ENCODE assay signal across 8 cellular contexts in genomic region chr1:22024485-22025367, GRCh38. TPM values are rescaled to one million over a fixed set of nuclear protein-coding genes. Genes with fewer than 3 reads are reported as not detected.
A peak's percentile ranks its signal among the peaks of the same experiment; 100 is the strongest.
DNase-seq lines count a peak whose midpoint lies in the region; ATAC-seq and TF ChIP-seq lines count a peak whose summit lies in the region.

No MANE protein-coding gene starts in this region.

- no peaks in the 10 kb centered on the region for H4K20me1 ChIP-seq in OCI-LY3 (ENCODE audit: insufficient read depth, low read length)

- peak; percentile 18; the same call in 1 of the 2 replicates for TF ChIP-seq CTCF in OCI-LY3 (IDR thresholded peaks at IDR 0.05; ENCODE audit: low read depth, low read length)
- TF ChIP-seq CTCF in nephron (IDR thresholded peaks at IDR 0.05; ENCODE audit: unreplicated experiment in 3 of 3), result no peak

- H3K4me2 ChIP-seq in OCI-LY3 (ENCODE audit: low read length), result peak overlapping the region; percentile 97

- peaks cover 59% of the 10 kb centered on the region for H3K4me1 Mint-ChIP-seq in activated T-cell treated with anti-CD3 and anti-CD28 coated beads, Interleukin-2, amount 50 U/mL, for 72 hours (ENCODE audit: low read depth)
- peaks cover 23% of the 10 kb centered on the region for H3K4me1 Mint-ChIP-seq in nephron
- peaks cover 66% of the 10 kb centered on the region for H3K4me1 Mint-ChIP-seq in stimulated activated naive CD8-positive, alpha-beta T cell treated with anti-CD3 and anti-CD28 coated beads, Interleukin-15, amount 100 ng/mL, for 72 hours

- H3K4me3 ChIP-seq in OCI-LY3 (ENCODE audit: low read length), result peak overlapping the region; percentile 92

- H3K9ac ChIP-seq in OCI-LY3 (ENCODE audit: low read length), result peak overlapping the region; percentile 99

- H3K36me3 ChIP-seq in OCI-LY3 (replicated peaks; ENCODE audit: low read depth, low read length), result no peaks in the 10 kb centered on the region

- H3K4me1 ChIP-seq in OCI-LY3 (ENCODE audit: low read length), result peaks cover 23% of the 10 kb centered on the region

- DNase-seq in C1 segment of cervical spinal cord (lab: John Stamatoyannopoulos, UW), result peak in 8 of 14 donors; percentile 33 to 82 (median 63)
- DNase-seq in GM19240 (ENCODE audit: insufficient read length, low spot score), result peak; percentile 27
- DNase-seq in activated T-cell treated with anti-CD3 and anti-CD28 coated beads, Interleukin-2, amount 50 U/mL, for 72 hours, result peak; percentile 76 to 85
- DNase-seq in fibroblast of gingiva (ENCODE audit: low read depth), result peak; percentile 66
- DNase-seq in stimulated activated naive CD8-positive, alpha-beta T cell treated with anti-CD3 and anti-CD28 coated beads, Interleukin-15, amount 100 ng/mL, for 72 hours, result peak; percentile 82 to 87

- H3K27me3 Mint-ChIP-seq in activated T-cell treated with anti-CD3 and anti-CD28 coated beads, Interleukin-2, amount 50 U/mL, for 72 hours (ENCODE audit: low read depth), result no peaks in the 10 kb centered on the region
- H3K27me3 Mint-ChIP-seq in nephron (ENCODE audit: low read depth), result no peaks in the 10 kb centered on the region
- H3K27me3 Mint-ChIP-seq in stimulated activated naive CD8-positive, alpha-beta T cell treated with anti-CD3 and anti-CD28 coated beads, Interleukin-15, amount 100 ng/mL, for 72 hours, result no peaks in the 10 kb centered on the region

- peak overlapping the region; percentile 98 for H3K27ac Mint-ChIP-seq in activated T-cell treated with anti-CD3 and anti-CD28 coated beads, Interleukin-2, amount 50 U/mL, for 72 hours
- H3K27ac Mint-ChIP-seq in nephron, result peak overlapping the region; percentile 58 to 93 (median 87)
- peak overlapping the region; percentile 98 to 99 for H3K27ac Mint-ChIP-seq in stimulated activated naive CD8-positive, alpha-beta T cell treated with anti-CD3 and anti-CD28 coated beads, Interleukin-15, amount 100 ng/mL, for 72 hours

- H3K9me3 Mint-ChIP-seq in activated T-cell treated with anti-CD3 and anti-CD28 coated beads, Interleukin-2, amount 50 U/mL, for 72 hours, result no peaks in the 10 kb centered on the region
- no peaks in the 10 kb centered on the region for H3K9me3 Mint-ChIP-seq in nephron
- no peaks in the 10 kb centered on the region for H3K9me3 Mint-ChIP-seq in stimulated activated naive CD8-positive, alpha-beta T cell treated with anti-CD3 and anti-CD28 coated beads, Interleukin-15, amount 100 ng/mL, for 72 hours

- peaks cover 3 to 5% of the 10 kb centered on the region in 2 donors for H3K36me3 Mint-ChIP-seq in activated T-cell treated with anti-CD3 and anti-CD28 coated beads, Interleukin-2, amount 50 U/mL, for 72 hours (ENCODE audit: insufficient read depth in 2 of 2)
- H3K36me3 Mint-ChIP-seq in nephron (ENCODE audit: low read depth), result no peaks in the 10 kb centered on the region

- H3K27ac ChIP-seq in OCI-LY3 (ENCODE audit: low read length), result peak overlapping the region; percentile 93

- H3K79me2 ChIP-seq in OCI-LY3 (ENCODE audit: low read length), result peaks cover 8% of the 10 kb centered on the region; the same call in 1 of the 2 replicates

- peak; percentile 38 for ATAC-seq in HG03432 (IDR thresholded peaks at IDR 0.05; ENCODE audit: unreplicated experiment)
- peak; percentile 72 to 76 for ATAC-seq in activated T-cell treated with anti-CD3 and anti-CD28 coated beads, Interleukin-2, amount 50 U/mL, for 72 hours (replicated peaks in 1 of 2)
- peak; percentile 80 for ATAC-seq in stimulated activated naive CD8-positive, alpha-beta T cell treated with anti-CD3 and anti-CD28 coated beads, Interleukin-15, amount 100 ng/mL, for 72 hours

- H3K27me3 ChIP-seq in OCI-LY3 (ENCODE audit: low read depth, low read length), result no peaks in the 10 kb centered on the region

- peak overlapping the region; percentile 94 to 100 for H3K4me3 Mint-ChIP-seq in activated T-cell treated with anti-CD3 and anti-CD28 coated beads, Interleukin-2, amount 50 U/mL, for 72 hours
- H3K4me3 Mint-ChIP-seq in nephron, result peak overlapping the region; percentile 89 to 96 (median 93)
- peak overlapping the region; percentile 88 to 91 for H3K4me3 Mint-ChIP-seq in stimulated activated naive CD8-positive, alpha-beta T cell treated with anti-CD3 and anti-CD28 coated beads, Interleukin-15, amount 100 ng/mL, for 72 hours

- H3K9me3 ChIP-seq in OCI-LY3 (ENCODE audit: insufficient read depth, low read length), result no peaks in the 10 kb centered on the region

- H2AFZ ChIP-seq in OCI-LY3 (ENCODE audit: low read depth, low read length), result peak overlapping the region; percentile 66

RNA-seq across cellular contexts. Expression of gene CELA3A, which starts 23.3 kb away (rescaled TPM):
- not detected for total RNA-seq in activated T-cell treated with anti-CD3 and anti-CD28 coated beads, Interleukin-2, amount 50 U/mL, for 72 hours

RNA-seq across cellular contexts. Expression of gene CDC42, which starts 27.8 kb away (rescaled TPM):
- total RNA-seq in activated T-cell treated with anti-CD3 and anti-CD28 coated beads, Interleukin-2, amount 50 U/mL, for 72 hours, result 100 to 1,000 TPM; 292 to 349 TPM

RNA-seq across cellular contexts. Expression of gene CELA3B, which starts 47.9 kb away (rescaled TPM):
- total RNA-seq in activated T-cell treated with anti-CD3 and anti-CD28 coated beads, Interleukin-2, amount 50 U/mL, for 72 hours, result not detected

Comparison
In these comparisons a context has a peak if more than half of its experiments do, and no peak if none do; other contexts are left out.
1. Peak in every context shown above with its lines: DNase-seq, ATAC-seq, H3K4me3 ChIP-seq and H3K27ac ChIP-seq.
2. DNase-seq: peak in every context shown above with its lines; median percentile 84 in stimulated activated naive CD8-positive, alpha-beta T cell treated with anti-CD3 and anti-CD28 coated beads, Interleukin-15, amount 100 ng/mL, for 72 hours; 80 in activated T-cell treated with anti-CD3 and anti-CD28 coated beads, Interleukin-2, amount 50 U/mL, for 72 hours; 66 in fibroblast of gingiva; 63 in C1 segment of cervical spinal cord; 27 in GM19240.